Comparison of ENCODE assay signal across 7 cellular contexts in the genomic region with DNA sequence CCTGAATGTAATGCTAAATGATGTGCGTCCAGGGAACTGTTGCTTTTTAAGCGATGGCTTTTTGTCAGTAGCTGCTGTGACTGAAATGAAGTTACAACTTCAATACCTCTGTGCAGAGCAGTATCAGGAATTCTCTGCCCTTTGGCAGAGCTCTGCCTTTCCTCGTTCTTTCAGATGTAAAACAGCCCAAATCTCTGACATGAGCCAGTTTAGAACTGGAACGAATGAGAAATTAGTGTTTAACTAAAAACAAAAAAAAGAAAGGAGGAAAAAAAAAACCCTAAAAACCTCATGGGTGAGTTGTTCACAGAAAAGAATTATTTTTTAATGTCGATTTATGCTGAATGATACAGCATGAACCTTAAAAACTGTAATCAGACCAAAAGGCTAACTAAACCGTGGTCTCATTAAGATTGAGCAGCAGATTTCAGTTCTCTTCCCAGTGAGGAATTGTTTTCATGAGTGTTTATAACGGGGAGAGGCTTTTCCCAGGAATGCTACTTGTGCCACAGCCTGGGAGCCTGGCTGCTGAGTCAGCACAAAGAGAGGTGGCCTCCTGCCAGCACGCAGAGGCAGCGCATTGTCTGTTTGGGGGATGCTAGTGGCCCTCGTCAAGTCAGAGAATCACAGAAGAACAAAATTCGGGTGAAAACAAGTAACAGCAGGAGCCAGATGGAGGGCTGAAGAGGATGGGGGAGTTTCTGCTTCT.
A peak's percentile ranks its signal among the peaks of the same experiment; 100 is the strongest.
DNase-seq lines count a peak whose midpoint lies in the region; ATAC-seq and TF ChIP-seq lines count a peak whose summit lies in the region.

No MANE protein-coding gene starts in this region.

- no peak overlapping the region for H3K4me3 ChIP-seq in colonic mucosa
- H3K4me3 ChIP-seq in thyroid gland (replicated peaks in 1 of 3): no peak overlapping the region

- ATAC-seq in left lobe of liver (peak; percentile 75), GM18858 (IDR thresholded peaks at IDR 0.05; ENCODE audit: unreplicated experiment) (no peak)

- TF ChIP-seq CTCF in colonic mucosa (IDR thresholded peaks at IDR 0.05) (no peak), thyroid gland (IDR thresholded peaks at IDR 0.05) (no peak)

- no peaks in the 10 kb centered on the region for H3K27me3 ChIP-seq in colonic mucosa
- H3K27me3 ChIP-seq in thyroid gland: no peaks in the 10 kb centered on the region

- H3K9ac ChIP-seq in colonic mucosa (ENCODE audit: low read depth in 2 of 2, low read length in 2 of 2): no peak overlapping the region

- H3K9me3 ChIP-seq in colonic mucosa (no peaks in the 10 kb centered on the region), thyroid gland (no peaks in the 10 kb centered on the region)

- intact Hi-C loops in colonic mucosa (cut with DNase I): no loop called here
- intact Hi-C loops in thyroid gland (cut with DNase I): no loop called here

- no peaks in the 10 kb centered on the region for H3K4me1 ChIP-seq in colonic mucosa
- H3K4me1 ChIP-seq in thyroid gland: peaks cover 7 to 10% of the 10 kb centered on the region in 2 donors

- TF ChIP-seq POLR2A in thyroid gland (IDR thresholded peaks at IDR 0.05): no peak

- peak overlapping the region; percentile 27 for H3K27ac ChIP-seq in colonic mucosa
- peak overlapping the region in 2 of 3 donors; percentile 23 to 35 for H3K27ac ChIP-seq in thyroid gland

- WGBS in thyroid gland, 2 donors: 27 to 28% methylated on average over 11 of the region's 11 CpGs

- DNase-seq in NCI-H1092 treated with DMSO at 0.1 percent for 48 hours (lab: John Stamatoyannopoulos, UW): peak; percentile 70
- no peak for DNase-seq in colonic mucosa
- DNase-seq in left lobe of liver (ENCODE audit: low spot score): peak; percentile 60
- peak; percentile 52 to 59 for DNase-seq in thyroid gland
- no peak for DNase-seq in RPMI8226
- no peak for DNase-seq in NCI-H2029 treated with DMSO at 0.1 percent for 48 hours (lab: John Stamatoyannopoulos, UW)

- H3K36me3 ChIP-seq in colonic mucosa: no peaks in the 10 kb centered on the region
- H3K36me3 ChIP-seq in thyroid gland: no peaks in the 10 kb centered on the region

Comparison
In these comparisons a context has a peak if more than half of its experiments do, and no peak if none do; other contexts are left out.
1. DNase-seq: peak in NCI-H1092 treated with DMSO at 0.1 percent for 48 hours (single experiment), left lobe of liver (single experiment) and thyroid gland (2 of 2); none in colonic mucosa (single experiment), RPMI8226 (single experiment) and NCI-H2029 treated with DMSO at 0.1 percent for 48 hours (single experiment).